1 cellular context compared by ENCODE assay signal in genomic region chr1:32194984-32195383, GRCh38.
TF ChIP-seq lines count a peak whose summit lies in the region.

No MANE protein-coding gene starts in this region.

TF ChIP-seq in GM12878, 131 proteins besides CTCF, POLR2A, EP300 and RAD21:
- no peak for TF ChIP-seq SREBF2 (IDR thresholded peaks at IDR 0.05; ENCODE audit: low read length)
- TF ChIP-seq USF1 (IDR thresholded peaks at IDR 0.05; ENCODE audit: borderline replicate concordance, extremely low read length, insufficient read depth, low read depth, low read length): no peak
- TF ChIP-seq, protein P1, sequence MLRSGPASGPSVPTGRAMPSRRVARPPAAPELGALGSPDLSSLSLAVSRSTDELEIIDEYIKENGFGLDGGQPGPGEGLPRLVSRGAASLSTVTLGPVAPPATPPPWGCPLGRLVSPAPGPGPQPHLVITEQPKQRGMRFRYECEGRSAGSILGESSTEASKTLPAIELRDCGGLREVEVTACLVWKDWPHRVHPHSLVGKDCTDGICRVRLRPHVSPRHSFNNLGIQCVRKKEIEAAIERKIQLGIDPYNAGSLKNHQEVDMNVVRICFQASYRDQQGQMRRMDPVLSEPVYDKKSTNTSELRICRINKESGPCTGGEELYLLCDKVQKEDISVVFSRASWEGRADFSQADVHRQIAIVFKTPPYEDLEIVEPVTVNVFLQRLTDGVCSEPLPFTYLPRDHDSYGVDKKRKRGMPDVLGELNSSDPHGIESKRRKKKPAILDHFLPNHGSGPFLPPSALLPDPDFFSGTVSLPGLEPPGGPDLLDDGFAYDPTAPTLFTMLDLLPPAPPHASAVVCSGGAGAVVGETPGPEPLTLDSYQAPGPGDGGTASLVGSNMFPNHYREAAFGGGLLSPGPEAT (IDR thresholded peaks at IDR 0.05; ENCODE audit: low read depth): no peak
- TF ChIP-seq NR2F1 (conservative IDR thresholded peaks at IDR 0.05): no peak
- no peak for TF ChIP-seq RUNX3 (IDR thresholded peaks at IDR 0.05; ENCODE audit: low read length)
- TF ChIP-seq, protein P2, sequence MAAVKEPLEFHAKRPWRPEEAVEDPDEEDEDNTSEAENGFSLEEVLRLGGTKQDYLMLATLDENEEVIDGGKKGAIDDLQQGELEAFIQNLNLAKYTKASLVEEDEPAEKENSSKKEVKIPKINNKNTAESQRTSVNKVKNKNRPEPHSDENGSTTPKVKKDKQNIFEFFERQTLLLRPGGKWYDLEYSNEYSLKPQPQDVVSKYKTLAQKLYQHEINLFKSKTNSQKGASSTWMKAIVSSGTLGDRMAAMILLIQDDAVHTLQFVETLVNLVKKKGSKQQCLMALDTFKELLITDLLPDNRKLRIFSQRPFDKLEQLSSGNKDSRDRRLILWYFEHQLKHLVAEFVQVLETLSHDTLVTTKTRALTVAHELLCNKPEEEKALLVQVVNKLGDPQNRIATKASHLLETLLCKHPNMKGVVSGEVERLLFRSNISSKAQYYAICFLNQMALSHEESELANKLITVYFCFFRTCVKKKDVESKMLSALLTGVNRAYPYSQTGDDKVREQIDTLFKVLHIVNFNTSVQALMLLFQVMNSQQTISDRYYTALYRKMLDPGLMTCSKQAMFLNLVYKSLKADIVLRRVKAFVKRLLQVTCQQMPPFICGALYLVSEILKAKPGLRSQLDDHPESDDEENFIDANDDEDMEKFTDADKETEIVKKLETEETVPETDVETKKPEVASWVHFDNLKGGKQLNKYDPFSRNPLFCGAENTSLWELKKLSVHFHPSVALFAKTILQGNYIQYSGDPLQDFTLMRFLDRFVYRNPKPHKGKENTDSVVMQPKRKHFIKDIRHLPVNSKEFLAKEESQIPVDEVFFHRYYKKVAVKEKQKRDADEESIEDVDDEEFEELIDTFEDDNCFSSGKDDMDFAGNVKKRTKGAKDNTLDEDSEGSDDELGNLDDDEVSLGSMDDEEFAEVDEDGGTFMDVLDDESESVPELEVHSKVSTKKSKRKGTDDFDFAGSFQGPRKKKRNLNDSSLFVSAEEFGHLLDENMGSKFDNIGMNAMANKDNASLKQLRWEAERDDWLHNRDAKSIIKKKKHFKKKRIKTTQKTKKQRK (IDR thresholded peaks at IDR 0.05; ENCODE audit: low read depth, low read length): no peak
- TF ChIP-seq BCL3 (IDR thresholded peaks at IDR 0.05; ENCODE audit: borderline replicate concordance, insufficient read depth, low read depth, low read length, poor library complexity, severe bottlenecking): no peak
- TF ChIP-seq E4F1 (IDR thresholded peaks at IDR 0.05; ENCODE audit: borderline replicate concordance, partially characterized antibody): no peak
- no peak for TF ChIP-seq BCL11A (IDR thresholded peaks at IDR 0.05; ENCODE audit: low read depth, low read length)
- no peak for TF ChIP-seq ZNF384 (IDR thresholded peaks at IDR 0.05; ENCODE audit: borderline replicate concordance, low read depth, low read length)
- TF ChIP-seq CHD4 (IDR thresholded peaks at IDR 0.05): no peak
- TF ChIP-seq, protein P3, sequence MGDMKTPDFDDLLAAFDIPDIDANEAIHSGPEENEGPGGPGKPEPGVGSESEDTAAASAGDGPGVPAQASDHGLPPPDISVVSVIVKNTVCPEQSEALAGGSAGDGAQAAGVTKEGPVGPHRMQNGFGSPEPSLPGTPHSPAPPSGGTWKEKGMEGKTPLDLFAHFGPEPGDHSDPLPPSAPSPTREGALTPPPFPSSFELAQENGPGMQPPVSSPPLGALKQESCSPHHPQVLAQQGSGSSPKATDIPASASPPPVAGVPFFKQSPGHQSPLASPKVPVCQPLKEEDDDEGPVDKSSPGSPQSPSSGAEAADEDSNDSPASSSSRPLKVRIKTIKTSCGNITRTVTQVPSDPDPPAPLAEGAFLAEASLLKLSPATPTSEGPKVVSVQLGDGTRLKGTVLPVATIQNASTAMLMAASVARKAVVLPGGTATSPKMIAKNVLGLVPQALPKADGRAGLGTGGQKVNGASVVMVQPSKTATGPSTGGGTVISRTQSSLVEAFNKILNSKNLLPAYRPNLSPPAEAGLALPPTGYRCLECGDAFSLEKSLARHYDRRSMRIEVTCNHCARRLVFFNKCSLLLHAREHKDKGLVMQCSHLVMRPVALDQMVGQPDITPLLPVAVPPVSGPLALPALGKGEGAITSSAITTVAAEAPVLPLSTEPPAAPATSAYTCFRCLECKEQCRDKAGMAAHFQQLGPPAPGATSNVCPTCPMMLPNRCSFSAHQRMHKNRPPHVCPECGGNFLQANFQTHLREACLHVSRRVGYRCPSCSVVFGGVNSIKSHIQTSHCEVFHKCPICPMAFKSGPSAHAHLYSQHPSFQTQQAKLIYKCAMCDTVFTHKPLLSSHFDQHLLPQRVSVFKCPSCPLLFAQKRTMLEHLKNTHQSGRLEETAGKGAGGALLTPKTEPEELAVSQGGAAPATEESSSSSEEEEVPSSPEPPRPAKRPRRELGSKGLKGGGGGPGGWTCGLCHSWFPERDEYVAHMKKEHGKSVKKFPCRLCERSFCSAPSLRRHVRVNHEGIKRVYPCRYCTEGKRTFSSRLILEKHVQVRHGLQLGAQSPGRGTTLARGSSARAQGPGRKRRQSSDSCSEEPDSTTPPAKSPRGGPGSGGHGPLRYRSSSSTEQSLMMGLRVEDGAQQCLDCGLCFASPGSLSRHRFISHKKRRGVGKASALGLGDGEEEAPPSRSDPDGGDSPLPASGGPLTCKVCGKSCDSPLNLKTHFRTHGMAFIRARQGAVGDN (IDR thresholded peaks at IDR 0.05): no peak
